In the genomic region with DNA sequence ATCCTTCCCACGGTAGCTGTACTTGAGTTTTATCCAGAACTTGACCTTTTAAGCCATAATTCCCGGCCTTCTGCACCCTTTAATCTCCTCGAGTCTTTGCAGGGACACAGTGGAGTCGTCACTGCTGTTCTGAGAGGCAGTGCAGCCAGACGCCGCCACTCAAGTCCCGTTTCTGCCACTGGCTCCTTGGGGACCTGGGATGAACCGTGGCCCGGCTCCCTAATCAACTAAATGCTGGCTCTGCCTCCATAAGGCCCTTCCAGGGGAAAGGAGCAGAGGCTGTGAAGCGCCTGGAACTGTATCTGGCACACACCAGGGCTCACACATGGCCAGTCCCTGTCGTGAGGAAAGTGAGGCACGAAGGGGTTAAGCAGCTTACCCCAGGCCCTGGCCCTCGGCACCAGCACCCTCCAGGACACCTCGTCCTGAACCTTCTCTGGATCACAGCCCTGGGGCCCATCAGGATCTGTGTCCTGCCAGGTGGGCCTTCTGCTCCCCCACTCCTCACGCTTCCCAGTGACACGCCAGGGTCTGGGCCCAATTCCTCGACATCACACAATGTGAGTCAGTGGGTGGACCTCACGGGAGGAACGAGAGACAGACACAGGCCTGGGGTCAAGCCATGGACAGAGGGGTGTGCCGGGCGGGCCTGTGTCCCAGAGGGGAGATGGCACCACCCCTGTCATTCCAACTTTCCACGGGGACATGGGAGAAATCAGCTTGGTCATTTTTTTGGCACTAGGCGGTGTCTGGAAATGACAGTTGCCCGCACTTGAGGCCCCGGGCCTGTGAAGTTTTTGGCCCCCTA, we compare ENCODE assay signal across 20 cellular contexts. TPM values are rescaled to one million over a fixed set of nuclear protein-coding genes. Genes with fewer than 3 reads are reported as not detected.
DNase-seq lines count a peak whose midpoint lies in the region; ATAC-seq, FAIRE-seq and TF ChIP-seq lines count a peak whose summit lies in the region.
"Had no signal": no experiment of that assay in that cellular context is flagged by ENCODE, and none has a peak within 500 bp of the region (broad histone marks: within the 10 kb centered on the region; RNA-seq: fewer than 3 reads in every experiment).

No MANE protein-coding gene starts in this region.

- H3K36me3 ChIP-seq in kidney (ENCODE audit: control insufficient read depth in 1 of 2, insufficient read depth in 2 of 2, low read length in 2 of 2) (no peaks in the 10 kb centered on the region), spleen (no peaks in the 10 kb centered on the region)
- H3K36me3 ChIP-seq: HAP-1 had no signal

- peaks cover 0 to 41% (median 0%) of the 10 kb centered on the region in 7 donors for H3K27me3 ChIP-seq in spleen (replicated peaks in 1 of 7)

- no peak overlapping the region for H3K4me3 ChIP-seq in kidney (ENCODE audit: low read length in 2 of 2)
- no peak overlapping the region for H3K4me3 ChIP-seq in spleen
- H3K4me3 ChIP-seq: A549, GM23248, HAP-1 had no signal

- TF ChIP-seq POLR2A in spleen (IDR thresholded peaks at IDR 0.05) = no peak

- ATAC-seq in left cardiac atrium (peak; percentile 5 to 23), left ventricle myocardium superior (no peak), GM19467 (IDR thresholded peaks at IDR 0.05; ENCODE audit: unreplicated experiment) (no peak), HG03280 (IDR thresholded peaks at IDR 0.05; ENCODE audit: unreplicated experiment) (no peak)

- peak; percentile 19 for DNase-seq in left cardiac atrium
- no peak for DNase-seq in left ventricle myocardium superior
- DNase-seq in NCI-H82 (lab: John Stamatoyannopoulos, UW) = peak; percentile 89
- peak; percentile 40 for DNase-seq in kidney
- DNase-seq in spleen = peak; percentile 63
- no peak for DNase-seq in NCI-H2171 treated with DMSO at 0.1 percent for 48 hours (lab: John Stamatoyannopoulos, UW)
- DNase-seq: GM23248, KBM-7, MM.1S, NCI-H1092, NCI-H1436, NCI-H187 treated with DMSO at 0.1 percent for 48 hours, NCI-H2227 treated with DMSO at 0.1 percent for 48 hours, OCI-M1 had no signal

- H3K9me3 ChIP-seq in kidney (ENCODE audit: control insufficient read depth in 1 of 2, low read length in 2 of 2) = no peaks in the 10 kb centered on the region
- no peaks in the 10 kb centered on the region for H3K9me3 ChIP-seq in spleen
- H3K9me3 ChIP-seq: A549, HAP-1 had no signal

- intact Hi-C loops in left cardiac atrium (cut with DNase I) = no loop called here
- intact Hi-C loops in left ventricle myocardium superior (cut with micrococcal nuclease) = no loop called here
- intact Hi-C loops in kidney (cut with DNase I) = no loop called here
- intact Hi-C loops in spleen (cut with DNase I; ENCODE audit: low total_unique reads) = no loop called here

- no peak for FAIRE-seq in kidney (lab: Jason Lieb, UNC)
- FAIRE-seq: A549, RCC 7860 had no signal

- no peak for TF ChIP-seq CTCF in kidney (IDR thresholded peaks at IDR 0.05; ENCODE audit: borderline replicate concordance, extremely low read depth, insufficient read depth)
- no peak for TF ChIP-seq CTCF in spleen (IDR thresholded peaks at IDR 0.05 in 8 of 11, conservative IDR thresholded peaks at IDR 0.05 in 3 of 11)

- 75 to 85% (median 81%) methylated on average over 22 to 25 of the region's 25 CpGs for WGBS in spleen, 5 donors

- no peak overlapping the region for H3K27ac ChIP-seq in kidney (ENCODE audit: low read depth in 2 of 2, low read length in 2 of 2)
- H3K27ac ChIP-seq in spleen = no peak overlapping the region
- H3K27ac ChIP-seq: GM23248, HL-60 had no signal

- H3K9ac ChIP-seq in kidney (ENCODE audit: low read length in 2 of 2) = no peak overlapping the region
- H3K9ac ChIP-seq: GM23248 had no signal

- H3K4me1 ChIP-seq in kidney (ENCODE audit: control insufficient read depth in 1 of 2, insufficient read depth in 1 of 2, low read depth in 1 of 2, low read length in 2 of 2) (no peaks in the 10 kb centered on the region), spleen (no peaks in the 10 kb centered on the region)
- H3K4me1 ChIP-seq: HAP-1 had no signal

RNA-seq across cellular contexts. Expression of a gene that starts 23.5 kb away (rescaled TPM):
- total RNA-seq in left cardiac atrium (10 to 100 TPM; 13.2 to 14.0 TPM), left ventricle myocardium superior (14.4 TPM), kidney (16.8 TPM), spleen (10 to 100 TPM; 19.7 to 34.5 (median 23.7) TPM)
- polyA plus RNA-seq in kidney (ENCODE audit: insufficient read depth, low read depth, low replicate concordance) (15.9 TPM), spleen (10 to 100 TPM; 14.9 to 24.2 (median 15.8) TPM)

Comparison
In these comparisons a context has a peak if more than half of its experiments do, and no peak if none do; other contexts are left out.
1. ATAC-seq: peak in left cardiac atrium (2 of 2); none in left ventricle myocardium superior (single experiment), GM19467 (single experiment) and HG03280 (single experiment).
2. DNase-seq: peak in left cardiac atrium (single experiment), NCI-H82 (single experiment), kidney (single experiment) and spleen (single experiment); none in left ventricle myocardium superior (single experiment) and NCI-H2171 treated with DMSO at 0.1 percent for 48 hours (single experiment).